ENCODE assay signal across 11 cellular contexts in genomic region chr5:154475613-154476342, GRCh38. TPM values are rescaled to one million over a fixed set of nuclear protein-coding genes. Genes with fewer than 3 reads are reported as not detected.
DNase-seq lines count a peak whose midpoint lies in the region; ATAC-seq and TF ChIP-seq lines count a peak whose summit lies in the region.
"Had no signal": no experiment of that assay in that cellular context is flagged by ENCODE, and none has a peak within 500 bp of the region (broad histone marks: within the 10 kb centered on the region; RNA-seq: fewer than 3 reads in every experiment).

No MANE protein-coding gene starts in this region.

- H3K9ac ChIP-seq in iPS-18a (ENCODE audit: low read length), result no peak overlapping the region

- H3K36me3 Mint-ChIP-seq in activated CD4-positive, alpha-beta memory T cell treated with anti-CD3 and anti-CD28 coated beads, Interleukin-2, amount 10 ng/mL, durations not matched to agents 7 days and 5 days (ENCODE audit: low read depth), result peaks cover 4% of the 10 kb centered on the region
- no peaks in the 10 kb centered on the region for H3K36me3 Mint-ChIP-seq in activated CD4-positive, alpha-beta memory T cell treated with anti-CD3 and anti-CD28 coated beads for 36 hours
- peaks cover 5% of the 10 kb centered on the region for H3K36me3 Mint-ChIP-seq in stimulated activated memory B cell treated with anti-CD40 and anti-IgM and Interleukin-4, amounts not matched to agents 10 μg/mL and 1 μg/mL and 100 μg/mL, for 72 hours

- intact Hi-C loops in activated CD4-positive, alpha-beta memory T cell treated with anti-CD3 and anti-CD28 coated beads for 36 hours (cut with micrococcal nuclease), result no loop called here

- no peak overlapping the region for H3K4me3 ChIP-seq in WERI-Rb-1 (ENCODE audit: low read depth, low read length)
- H3K4me3 ChIP-seq in iPS-18a (ENCODE audit: low read length), result peak overlapping the region; percentile 47

- H3K9me3 ChIP-seq in WERI-Rb-1 (ENCODE audit: severe bottlenecking), result no peaks in the 10 kb centered on the region
- H3K9me3 ChIP-seq in iPS-18a (ENCODE audit: control insufficient read depth, low read depth, low read length), result no peaks in the 10 kb centered on the region
- H3K9me3 ChIP-seq: neutrophil had no signal

- no peaks in the 10 kb centered on the region for H3K27me3 ChIP-seq in WERI-Rb-1 (ENCODE audit: insufficient read depth, low read depth, severe bottlenecking)
- peaks cover 100% of the 10 kb centered on the region for H3K27me3 ChIP-seq in iPS-18a (ENCODE audit: control insufficient read depth, insufficient read depth, low read length)

- CTCF ChIA-PET in activated CD4-positive, alpha-beta memory T cell treated with anti-CD3 and anti-CD28 coated beads, Interleukin-2, amount 10 ng/mL, durations not matched to agents 7 days and 5 days (lab: Charles Lee), result no interaction called here
- CTCF ChIA-PET in activated CD4-positive, alpha-beta memory T cell treated with anti-CD3 and anti-CD28 coated beads for 36 hours (lab: Charles Lee), result interaction anchor here (1.2 kb wide), 1 partner anchor 26 kb away, joined by 3 read pairs; no protein-coding TSS in a partner anchor

- no peak overlapping the region for H3K27ac Mint-ChIP-seq in activated CD4-positive, alpha-beta memory T cell treated with anti-CD3 and anti-CD28 coated beads, Interleukin-2, amount 10 ng/mL, durations not matched to agents 7 days and 5 days
- no peak overlapping the region for H3K27ac Mint-ChIP-seq in activated CD4-positive, alpha-beta memory T cell treated with anti-CD3 and anti-CD28 coated beads for 36 hours
- no peak overlapping the region for H3K27ac Mint-ChIP-seq in stimulated activated memory B cell treated with anti-CD40 and anti-IgM and Interleukin-4, amounts not matched to agents 10 μg/mL and 1 μg/mL and 100 μg/mL, for 72 hours
- H3K27ac Mint-ChIP-seq: dendritic cell treated with granulocyte-macrophage colony-stimulating factor and Interleukin-4, amounts not matched to agents 40 ng/mL and 50 ng/mL, for 4 days had no signal

- no peak for TF ChIP-seq CTCF in WERI-Rb-1 (IDR thresholded peaks at IDR 0.05; ENCODE audit: low read depth, low read length)
- TF ChIP-seq CTCF in GM13977 (IDR thresholded peaks at IDR 0.05; ENCODE audit: extremely low read depth, insufficient read depth, missing control alignments), result no peak

- POLR2A ChIA-PET in activated CD4-positive, alpha-beta memory T cell treated with anti-CD3 and anti-CD28 coated beads, Interleukin-2, amount 10 ng/mL, durations not matched to agents 7 days and 5 days (lab: Charles Lee), result interaction anchor here (1.0 kb wide), 1 partner anchor 9 kb away, joined by 3 read pairs; no protein-coding TSS in a partner anchor
- POLR2A ChIA-PET in activated CD4-positive, alpha-beta memory T cell treated with anti-CD3 and anti-CD28 coated beads for 36 hours (lab: Charles Lee), result interaction anchor here (0.8 kb wide), 1 partner anchor 8 kb away, joined by 3 read pairs; no protein-coding TSS in a partner anchor

- in situ Hi-C loops in GM13977 (cut with MboI; ENCODE audit: low pct_unique_long_range_greater_than_20kb, low sequenced_read_pairs, unreplicated experiment), result no loop called here

- H3K4me1 Mint-ChIP-seq in activated CD4-positive, alpha-beta memory T cell treated with anti-CD3 and anti-CD28 coated beads, Interleukin-2, amount 10 ng/mL, durations not matched to agents 7 days and 5 days, result peaks cover 34% of the 10 kb centered on the region
- peaks cover 54% of the 10 kb centered on the region for H3K4me1 Mint-ChIP-seq in activated CD4-positive, alpha-beta memory T cell treated with anti-CD3 and anti-CD28 coated beads for 36 hours (ENCODE audit: low read depth)
- peaks cover 50% of the 10 kb centered on the region for H3K4me1 Mint-ChIP-seq in stimulated activated memory B cell treated with anti-CD40 and anti-IgM and Interleukin-4, amounts not matched to agents 10 μg/mL and 1 μg/mL and 100 μg/mL, for 72 hours

- H3K27ac ChIP-seq in WERI-Rb-1 (peak overlapping the region; percentile 70), iPS-18a (ENCODE audit: low read length) (no peak overlapping the region)
- H3K27ac ChIP-seq: neutrophil had no signal

- H3K9me3 Mint-ChIP-seq in activated CD4-positive, alpha-beta memory T cell treated with anti-CD3 and anti-CD28 coated beads, Interleukin-2, amount 10 ng/mL, durations not matched to agents 7 days and 5 days, result no peaks in the 10 kb centered on the region
- no peaks in the 10 kb centered on the region for H3K9me3 Mint-ChIP-seq in activated CD4-positive, alpha-beta memory T cell treated with anti-CD3 and anti-CD28 coated beads for 36 hours
- H3K9me3 Mint-ChIP-seq in stimulated activated memory B cell treated with anti-CD40 and anti-IgM and Interleukin-4, amounts not matched to agents 10 μg/mL and 1 μg/mL and 100 μg/mL, for 72 hours, result peaks cover 4% of the 10 kb centered on the region
- H3K9me3 Mint-ChIP-seq: dendritic cell treated with granulocyte-macrophage colony-stimulating factor and Interleukin-4, amounts not matched to agents 40 ng/mL and 50 ng/mL, for 4 days had no signal

- DNase-seq in activated CD4-positive, alpha-beta memory T cell treated with anti-CD3 and anti-CD28 coated beads, Interleukin-2, amount 10 ng/mL, durations not matched to agents 7 days and 5 days, result no peak
- no peak for DNase-seq in activated CD4-positive, alpha-beta memory T cell treated with anti-CD3 and anti-CD28 coated beads for 36 hours
- DNase-seq in WERI-Rb-1, result peak; percentile 88
- no peak for DNase-seq in MV-4-11 (lab: John Stamatoyannopoulos, UW)
- DNase-seq in LoVo (ENCODE audit: low spot score), result no peak
- no peak for DNase-seq in GM13977 (ENCODE audit: low spot score)

- H3K36me3 ChIP-seq in WERI-Rb-1, result peaks cover 14% of the 10 kb centered on the region
- H3K36me3 ChIP-seq in iPS-18a (ENCODE audit: control insufficient read depth, low read depth, low read length), result no peaks in the 10 kb centered on the region
- H3K36me3 ChIP-seq: neutrophil had no signal

- no peak for ATAC-seq in stimulated activated memory B cell treated with anti-CD40 and anti-IgM and Interleukin-4, amounts not matched to agents 10 μg/mL and 1 μg/mL and 100 μg/mL, for 72 hours

- H3K4me1 ChIP-seq in iPS-18a (ENCODE audit: control insufficient read depth, low read depth, low read length), result peaks cover 38% of the 10 kb centered on the region

- H3K4me3 Mint-ChIP-seq in activated CD4-positive, alpha-beta memory T cell treated with anti-CD3 and anti-CD28 coated beads, Interleukin-2, amount 10 ng/mL, durations not matched to agents 7 days and 5 days, result peak overlapping the region; percentile 1
- H3K4me3 Mint-ChIP-seq in activated CD4-positive, alpha-beta memory T cell treated with anti-CD3 and anti-CD28 coated beads for 36 hours, result no peak overlapping the region
- peak overlapping the region; percentile 24 for H3K4me3 Mint-ChIP-seq in stimulated activated memory B cell treated with anti-CD40 and anti-IgM and Interleukin-4, amounts not matched to agents 10 μg/mL and 1 μg/mL and 100 μg/mL, for 72 hours

- H3K27me3 Mint-ChIP-seq in activated CD4-positive, alpha-beta memory T cell treated with anti-CD3 and anti-CD28 coated beads, Interleukin-2, amount 10 ng/mL, durations not matched to agents 7 days and 5 days, result peaks cover 91% of the 10 kb centered on the region
- peaks cover 74% of the 10 kb centered on the region for H3K27me3 Mint-ChIP-seq in activated CD4-positive, alpha-beta memory T cell treated with anti-CD3 and anti-CD28 coated beads for 36 hours
- H3K27me3 Mint-ChIP-seq in stimulated activated memory B cell treated with anti-CD40 and anti-IgM and Interleukin-4, amounts not matched to agents 10 μg/mL and 1 μg/mL and 100 μg/mL, for 72 hours, result peaks cover 91% of the 10 kb centered on the region

RNA-seq across cellular contexts. Expression of gene HAND1, which starts 2.2 kb away (rescaled TPM):
- total RNA-seq in activated CD4-positive, alpha-beta memory T cell treated with anti-CD3 and anti-CD28 coated beads, Interleukin-2, amount 10 ng/mL, durations not matched to agents 7 days and 5 days, result not detected
- total RNA-seq in activated CD4-positive, alpha-beta memory T cell treated with anti-CD3 and anti-CD28 coated beads for 36 hours, result not detected
- total RNA-seq: HT1080 had no signal

RNA-seq across cellular contexts. Expression of gene SAP30L, which starts 30.0 kb away (rescaled TPM):
- 10 to 100 TPM; 42.6 to 46.6 TPM for total RNA-seq in activated CD4-positive, alpha-beta memory T cell treated with anti-CD3 and anti-CD28 coated beads, Interleukin-2, amount 10 ng/mL, durations not matched to agents 7 days and 5 days
- total RNA-seq in activated CD4-positive, alpha-beta memory T cell treated with anti-CD3 and anti-CD28 coated beads for 36 hours, result 10 to 100 TPM; 32.0 to 34.2 TPM
